15 cellular contexts compared by ENCODE assay signal in genomic region chr21:23455676-23456075, GRCh38.
A peak's percentile ranks its signal among the peaks of the same experiment; 100 is the strongest.
DNase-seq lines count a peak whose midpoint lies in the region; ATAC-seq and TF ChIP-seq lines count a peak whose summit lies in the region.
"Had no signal": no experiment of that assay in that cellular context is flagged by ENCODE, and none has a peak within 500 bp of the region (broad histone marks: within the 10 kb centered on the region; RNA-seq: fewer than 3 reads in every experiment).

No MANE protein-coding gene starts in this region.

- intact Hi-C loops in natural killer cell (cut with micrococcal nuclease) = no loop called here

- H3K36me3 Mint-ChIP-seq in natural killer cell = no peaks in the 10 kb centered on the region
- H3K36me3 Mint-ChIP-seq in activated naive CD8-positive, alpha-beta T cell treated with anti-CD3 and anti-CD28 coated beads for 36 hours = no peaks in the 10 kb centered on the region
- H3K36me3 Mint-ChIP-seq: memory B cell; stimulated activated naive B cell treated with anti-CD40 and anti-IgM and Interleukin-4, amounts not matched to agents 10 μg/mL and 1 μg/mL and 100 μg/mL, for 72 hours; WTC11 had no signal

- no peaks in the 10 kb centered on the region for H3K27me3 Mint-ChIP-seq in natural killer cell (ENCODE audit: low read depth in 2 of 2)
- H3K27me3 Mint-ChIP-seq in activated naive CD8-positive, alpha-beta T cell treated with anti-CD3 and anti-CD28 coated beads for 36 hours = peaks cover 3% of the 10 kb centered on the region
- H3K27me3 Mint-ChIP-seq: memory B cell; stimulated activated naive B cell treated with anti-CD40 and anti-IgM and Interleukin-4, amounts not matched to agents 10 μg/mL and 1 μg/mL and 100 μg/mL, for 72 hours had no signal

- ATAC-seq in GM19395 (IDR thresholded peaks at IDR 0.05; ENCODE audit: unreplicated experiment) = peak; percentile 85
- ATAC-seq in HG02623 (IDR thresholded peaks at IDR 0.05; ENCODE audit: unreplicated experiment) = peak; percentile 64
- ATAC-seq in HG03354 (IDR thresholded peaks at IDR 0.05; ENCODE audit: poor library complexity, severe bottlenecking, unreplicated experiment) = peak; percentile 88
- no peak for ATAC-seq in natural killer cell
- ATAC-seq: stimulated activated naive B cell treated with anti-CD40 and anti-IgM and Interleukin-4, amounts not matched to agents 10 μg/mL and 1 μg/mL and 100 μg/mL, for 72 hours; WTC11 had no signal

- no peak overlapping the region for H3K4me3 Mint-ChIP-seq in natural killer cell
- H3K4me3 Mint-ChIP-seq in activated naive CD8-positive, alpha-beta T cell treated with anti-CD3 and anti-CD28 coated beads for 36 hours = no peak overlapping the region
- H3K4me3 Mint-ChIP-seq: memory B cell; stimulated activated naive B cell treated with anti-CD40 and anti-IgM and Interleukin-4, amounts not matched to agents 10 μg/mL and 1 μg/mL and 100 μg/mL, for 72 hours; WTC11 had no signal

- H3K27ac Mint-ChIP-seq in natural killer cell = no peak overlapping the region
- H3K27ac Mint-ChIP-seq in activated naive CD8-positive, alpha-beta T cell treated with anti-CD3 and anti-CD28 coated beads for 36 hours = no peak overlapping the region
- H3K27ac Mint-ChIP-seq: memory B cell; stimulated activated naive B cell treated with anti-CD40 and anti-IgM and Interleukin-4, amounts not matched to agents 10 μg/mL and 1 μg/mL and 100 μg/mL, for 72 hours; WTC11 had no signal

- TF ChIP-seq CTCF in natural killer cell (IDR thresholded peaks at IDR 0.05) = no peak

- no peaks in the 10 kb centered on the region for H3K4me1 Mint-ChIP-seq in natural killer cell
- no peaks in the 10 kb centered on the region for H3K4me1 Mint-ChIP-seq in activated naive CD8-positive, alpha-beta T cell treated with anti-CD3 and anti-CD28 coated beads for 36 hours
- H3K4me1 Mint-ChIP-seq: WTC11 had no signal

- DNase-seq in DMS 273 (lab: John Stamatoyannopoulos, UW; ENCODE audit: unreplicated experiment) (no peak), natural killer cell (no peak), HuH-7 (ENCODE audit: low spot score) (no peak)
- no peak for DNase-seq in activated naive CD8-positive, alpha-beta T cell treated with anti-CD3 and anti-CD28 coated beads for 36 hours
- DNase-seq: DMS79; foreskin melanocyte; KG1; NCI-H1436 treated with DMSO at 0.1 percent for 48 hours; stimulated activated naive B cell treated with anti-CD40 and anti-IgM and Interleukin-4, amounts not matched to agents 10 μg/mL and 1 μg/mL and 100 μg/mL, for 72 hours; uterus had no signal

- peaks cover 2 to 3% of the 10 kb centered on the region in 2 donors for H3K9me3 Mint-ChIP-seq in natural killer cell
- no peaks in the 10 kb centered on the region for H3K9me3 Mint-ChIP-seq in activated naive CD8-positive, alpha-beta T cell treated with anti-CD3 and anti-CD28 coated beads for 36 hours
- H3K9me3 Mint-ChIP-seq: memory B cell; stimulated activated naive B cell treated with anti-CD40 and anti-IgM and Interleukin-4, amounts not matched to agents 10 μg/mL and 1 μg/mL and 100 μg/mL, for 72 hours; WTC11 had no signal

Comparison
In these comparisons a context has a peak if more than half of its experiments do, and no peak if none do; other contexts are left out.
1. ATAC-seq: peak in GM19395 (single experiment), HG02623 (single experiment) and HG03354 (single experiment); none in natural killer cell (0 of 3).